ENCODE assay signal across 21 cellular contexts in genomic region chr9:137410891-137411249, GRCh38. TPM values are rescaled to one million over a fixed set of nuclear protein-coding genes. Genes with fewer than 3 reads are reported as not detected.
DNase-seq lines count a peak whose midpoint lies in the region; ATAC-seq, FAIRE-seq and TF ChIP-seq lines count a peak whose summit lies in the region.
"Had no signal": no experiment of that assay in that cellular context is flagged by ENCODE, and none has a peak within 500 bp of the region (broad histone marks: within the 10 kb centered on the region; RNA-seq: fewer than 3 reads in every experiment).

No MANE protein-coding gene starts in this region.

- H3K4me3 ChIP-seq in HEK293 (ENCODE audit: low read depth, low read length) (no peak overlapping the region), SJCRH30 (peak overlapping the region; percentile 51), right cardiac atrium (ENCODE audit: low read length) (no peak overlapping the region), stomach (peak overlapping the region in 1 of 4 donors; percentile 31)
- H3K4me3 ChIP-seq: cardiac muscle cell, sigmoid colon had no signal

- POLR2A ChIA-PET in HEK293 (lab: Yijun Ruan, JAX): interaction anchor here (2.7 kb wide), 1 partner anchor 12 kb away, joined by 27 read pairs; the partner anchor contains the start of genes EXD3 and NOXA1

- H3K36me3 ChIP-seq in HEK293 (ENCODE audit: control insufficient read depth in 2 of 2, insufficient read depth in 1 of 2, low read length in 2 of 2) (no peaks in the 10 kb centered on the region), SJCRH30 (no peaks in the 10 kb centered on the region), stomach (no peaks in the 10 kb centered on the region)
- H3K36me3 ChIP-seq: cardiac muscle cell, sigmoid colon had no signal

- TF ChIP-seq EP300 in stomach (IDR thresholded peaks at IDR 0.05): no peak

- no peak for ATAC-seq in right cardiac atrium

- H3K27ac ChIP-seq in HEK293 (ENCODE audit: extremely low read depth, low read depth, low read length): no peak overlapping the region
- peak overlapping the region; percentile 55; the same call in 1 of the 2 replicates for H3K27ac ChIP-seq in SJCRH30
- H3K27ac ChIP-seq in right cardiac atrium (ENCODE audit: low read length): peak overlapping the region; percentile 38
- H3K27ac ChIP-seq in stomach: peak overlapping the region in 4 of 5 donors; percentile 15 to 88 (median 64)
- H3K27ac ChIP-seq: cardiac muscle cell had no signal

- H3K9me3 ChIP-seq in HEK293 (ENCODE audit: control insufficient read depth, insufficient read depth, low read depth, low read length): no peaks in the 10 kb centered on the region
- no peaks in the 10 kb centered on the region for H3K9me3 ChIP-seq in SJCRH30 (replicated peaks)
- H3K9me3 ChIP-seq in right cardiac atrium (ENCODE audit: control insufficient read depth, low read length): no peaks in the 10 kb centered on the region
- no peaks in the 10 kb centered on the region for H3K9me3 ChIP-seq in stomach
- H3K9me3 ChIP-seq: sigmoid colon had no signal

- FAIRE-seq in urothelium cell line (lab: Jason Lieb, UNC): no peak

- intact Hi-C loops in right cardiac atrium (cut with DNase I) (no loop called here), stomach (cut with DNase I; ENCODE audit: low total_unique reads) (no loop called here)

- WGBS in right cardiac atrium: 75% methylated on average over 15 of the region's 15 CpGs
- WGBS in stomach, 5 donors: 77 to 90% (median 87%) methylated on average over 5 to 15 of the region's 15 CpGs

- TF ChIP-seq POLR2A in stomach (IDR thresholded peaks at IDR 0.05): no peak

- H3K27me3 ChIP-seq in SJCRH30 (peaks cover 7% of the 10 kb centered on the region), right cardiac atrium (ENCODE audit: control insufficient read depth, insufficient read depth) (no peaks in the 10 kb centered on the region), stomach (peaks cover 0 to 19% (median 5%) of the 10 kb centered on the region in 3 donors)
- H3K27me3 ChIP-seq: cardiac muscle cell had no signal

- TF ChIP-seq CTCF in HEK293 (tag by site-specific recombination; IDR thresholded peaks at IDR 0.05) (no peak), stomach (IDR thresholded peaks at IDR 0.05) (no peak)

- H3K4me1 ChIP-seq in HEK293 (ENCODE audit: control insufficient read depth, insufficient read depth, low read length) (peaks cover 4% of the 10 kb centered on the region; the same call in 1 of the 2 replicates), SJCRH30 (peaks cover 30% of the 10 kb centered on the region), right cardiac atrium (ENCODE audit: control insufficient read depth, insufficient read depth, low read length) (no peaks in the 10 kb centered on the region), stomach (peaks cover 29 to 59% (median 54%) of the 10 kb centered on the region in 4 donors)

- CTCF ChIA-PET in HEK293 (lab: Yijun Ruan, JAX): interaction anchor here (1.2 to 2.3 kb wide), 2 partner anchors 13 to 172 kb away, joined by 4 to 19 read pairs; partner anchors contain the start of genes EXD3 and NOXA1

- DNase-seq in SJCRH30 (no peak), right cardiac atrium (peak in 2 of 3 donors; percentile 35 to 67), stomach (no peak), HuH-7 (ENCODE audit: low spot score) (no peak), NCI-H2081 (lab: John Stamatoyannopoulos, UW) (no peak), anterior cingulate cortex (lab: John Stamatoyannopoulos, UW) (no peak), urothelium cell line (ENCODE audit: low spot score) (no peak)
- DNase-seq: activated CD4-positive, CD25-positive, alpha-beta regulatory T cell; activated CD8-positive, alpha-beta memory T cell treated with anti-CD3 and anti-CD28 coated beads for 24 hours; activated naive CD8-positive, alpha-beta T cell treated with anti-CD3 and anti-CD28 coated beads, Interleukin-2, amount 50 U/mL, for 24 hours; NCI-H1092 treated with DMSO at 0.1 percent for 48 hours; NCI-H2171; NCI-H774; occipital lobe; sigmoid colon; stimulated activated CD4-positive, alpha-beta T cell treated with anti-CD3 and anti-CD28 coated beads, Interleukin-4, amount 100 ng/mL, for 1 hour had no signal

TF ChIP-seq in HEK293, 187 proteins besides CTCF, POLR2A, EP300 and RAD21:
- TF ChIP-seq ZIC2 (tag by site-specific recombination; IDR thresholded peaks at IDR 0.05): peak; percentile 57; the same call in 1 of the 2 replicates
- no peak for TF ChIP-seq ZNF311 (tag by site-specific recombination; IDR thresholded peaks at IDR 0.05; ENCODE audit: borderline replicate concordance)

RNA-seq across cellular contexts. Expression of gene EXD3, which starts 12.1 kb away (rescaled TPM):
- total RNA-seq in SJCRH30 (2014; rRNA removed; shearing (Covaris generic)): 1.8 and 1.9 TPM in 2 replicates
- 10 to 100 TPM in 2 of 4 donors, 1 to 10 TPM in 2; 7.9 to 13.4 (median 11.1) TPM for total RNA-seq in right cardiac atrium
- polyA plus RNA-seq in right cardiac atrium: 14.6 TPM
- total RNA-seq in stomach: 100 to 1,000 TPM in 1 of 5 donors, 10 to 100 TPM in 4; 12.9 to 105 (median 28.1) TPM
- 10 to 100 TPM; 17.4 to 27.3 (median 20.7) TPM for polyA plus RNA-seq in stomach

RNA-seq across cellular contexts. Expression of gene NOXA1, which starts 12.3 kb away (rescaled TPM):
- not detected in 2 replicates for total RNA-seq in SJCRH30 (2014; rRNA removed; shearing (Covaris generic))
- total RNA-seq in right cardiac atrium (1 to 10 TPM; 3.1 to 7.5 (median 4.5) TPM), stomach (10 to 100 TPM in 2 of 5 donors, 1 to 10 TPM in 3; 3.5 to 43.2 (median 8.3) TPM)
- polyA plus RNA-seq in right cardiac atrium (4.3 TPM), stomach (10 to 100 TPM; 14.4 to 20.5 (median 15.1) TPM)

RNA-seq across cellular contexts. Expression of gene ENTPD8, which starts 30.3 kb away (rescaled TPM):
- total RNA-seq in SJCRH30 (2014; rRNA removed; shearing (Covaris generic)): not detected in 2 replicates
- not detected for total RNA-seq in right cardiac atrium
- polyA plus RNA-seq in right cardiac atrium: not detected
- total RNA-seq in stomach: 10 to 100 TPM in 2 of 5 donors, 1 to 10 TPM in 1, under 1 TPM in 2; 0.89 to 37.9 (median 5.9) TPM
- 10 to 100 TPM in 1 of 3 donors, 1 to 10 TPM in 2; 2.8 to 16.2 (median 7.6) TPM for polyA plus RNA-seq in stomach
- total RNA-seq: activated T-helper 2 cell treated with anti-CD3 and anti-CD28 coated beads, Interferon-gamma antibody, Interleukin-2, Interleukin-4, amounts not matched to agents 10 μg/mL and 5 μg/mL and 100 μg/mL, durations not matched to agents 14 hours and 24 hours and 36 hours had no signal
- polyA plus RNA-seq: BJ, fibroblast of lung had no signal

RNA-seq across cellular contexts. Expression of gene NSMF, which starts 48.3 kb away (rescaled TPM):
- total RNA-seq in SJCRH30 (2014; rRNA removed; shearing (Covaris generic)): 35.4 and 40.3 TPM in 2 replicates
- total RNA-seq in right cardiac atrium: 10 to 100 TPM; 12.4 to 21.5 (median 18.6) TPM
- 25.5 TPM for polyA plus RNA-seq in right cardiac atrium
- total RNA-seq in stomach: 10 to 100 TPM; 11.7 to 84.9 (median 56.6) TPM
- 10 to 100 TPM; 20.3 to 45.4 (median 28.9) TPM for polyA plus RNA-seq in stomach

Comparison
In these comparisons a context has a peak if more than half of its experiments do, and no peak if none do; other contexts are left out.
1. DNase-seq: peak in right cardiac atrium (2 of 3); none in SJCRH30 (0 of 2), stomach (single experiment), HuH-7 (single experiment), NCI-H2081 (0 of 2), anterior cingulate cortex (0 of 58) and urothelium cell line (single experiment).